Comparison of ENCODE assay signal across 8 cellular contexts in the genomic region with DNA sequence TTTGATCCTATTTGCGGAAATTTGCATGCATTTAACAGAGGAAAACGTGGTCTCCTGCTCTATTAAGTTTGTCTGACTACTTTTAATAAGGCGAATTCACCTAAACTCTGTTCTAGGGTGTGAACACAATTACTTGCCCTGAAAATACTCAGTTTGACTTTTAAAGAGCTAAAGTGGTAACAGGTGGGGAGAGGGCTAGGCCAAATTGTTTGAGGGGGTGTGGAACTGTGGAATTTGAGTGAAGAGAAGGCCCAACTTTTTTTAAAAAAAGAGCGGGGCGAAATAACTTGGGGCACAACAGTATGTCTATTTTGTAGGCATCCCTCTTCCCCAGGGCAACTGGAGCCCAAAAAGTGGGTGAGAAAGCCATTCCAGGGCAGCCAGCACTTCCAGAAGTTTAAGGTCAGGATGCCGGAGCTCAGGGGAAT. TPM values are rescaled to one million over a fixed set of nuclear protein-coding genes. Genes with fewer than 3 reads are reported as not detected.
DNase-seq lines count a peak whose midpoint lies in the region; ATAC-seq, FAIRE-seq and TF ChIP-seq lines count a peak whose summit lies in the region.

No MANE protein-coding gene starts in this region.

- 41 to 42% methylated on average over 6 of the region's 6 CpGs for WGBS in pancreas, 2 donors

- in situ Hi-C loops in G401 (cut with HindIII; ENCODE audit: low sequenced_read_pairs), result no loop called here

- H3K9ac ChIP-seq in Loucy (ENCODE audit: low read depth, low read length, poor library complexity, severe bottlenecking), result peak overlapping the region; percentile 96
- peak overlapping the region; percentile 96 for H3K9ac ChIP-seq in duodenal mucosa (ENCODE audit: low read depth in 1 of 2, low read length in 2 of 2)

- H3K9me3 ChIP-seq in Loucy (ENCODE audit: insufficient read depth, low read depth, low read length) (no peaks in the 10 kb centered on the region), duodenal mucosa (ENCODE audit: control insufficient read depth in 1 of 2, low read length in 2 of 2) (no peaks in the 10 kb centered on the region), pancreas (no peaks in the 10 kb centered on the region)

- H3K27me3 ChIP-seq in Loucy (ENCODE audit: insufficient read depth, low read length, poor library complexity, severe bottlenecking) (no peaks in the 10 kb centered on the region), duodenal mucosa (ENCODE audit: control insufficient read depth in 1 of 2, insufficient read depth in 2 of 2, low read length in 2 of 2) (no peaks in the 10 kb centered on the region), pancreas (no peaks in the 10 kb centered on the region)

- peak overlapping the region; percentile 98 for H2AFZ ChIP-seq in Loucy (ENCODE audit: low read length)

- H4K20me1 ChIP-seq in Loucy (ENCODE audit: insufficient read depth, low read length, poor library complexity, severe bottlenecking), result peaks cover 43% of the 10 kb centered on the region

- no peaks in the 10 kb centered on the region for H3K9me2 ChIP-seq in Loucy (replicated peaks; ENCODE audit: low read depth, low read length)

- ATAC-seq in GM21723 (IDR thresholded peaks at IDR 0.05; ENCODE audit: unreplicated experiment) (peak; percentile 24), pancreas (no peak)

- FAIRE-seq in pancreas (lab: Jason Lieb, UNC), result no peak

- no peak for TF ChIP-seq CTCF in Loucy (conservative IDR thresholded peaks at IDR 0.05; ENCODE audit: low read length)
- TF ChIP-seq CTCF in pancreas (IDR thresholded peaks at IDR 0.05), result no peak

- H3K4me3 ChIP-seq in Loucy (ENCODE audit: low read length, poor library complexity, severe bottlenecking) (peak overlapping the region; percentile 97), duodenal mucosa (ENCODE audit: low read depth in 1 of 2, low read length in 2 of 2) (peak overlapping the region; percentile 99 to 100), pancreas (peak overlapping the region; percentile 72 to 93 (median 88))

- H3K4me2 ChIP-seq in Loucy (ENCODE audit: low read depth, low read length, poor library complexity, severe bottlenecking), result peak overlapping the region; percentile 98

- H3K36me3 ChIP-seq in Loucy (ENCODE audit: insufficient read depth, low read length) (no peaks in the 10 kb centered on the region; the same call in 1 of the 2 replicates), duodenal mucosa (ENCODE audit: control insufficient read depth in 1 of 2, insufficient read depth in 2 of 2, low read length in 2 of 2) (no peaks in the 10 kb centered on the region), pancreas (no peaks in the 10 kb centered on the region)

- H3K4me1 ChIP-seq in Loucy (ENCODE audit: insufficient read depth, low read length, poor library complexity, severe bottlenecking), result peaks cover 38% of the 10 kb centered on the region
- H3K4me1 ChIP-seq in duodenal mucosa (ENCODE audit: control insufficient read depth in 1 of 2, insufficient read depth in 2 of 2, low read length in 2 of 2), result peaks cover 20 to 22% of the 10 kb centered on the region in 2 donors
- H3K4me1 ChIP-seq in pancreas, result peaks cover 15 to 23% (median 19%) of the 10 kb centered on the region in 3 donors

- intact Hi-C loops in pancreas (cut with DNase I), result no loop called here

- peak; percentile 5 for DNase-seq in G401 (ENCODE audit: low spot score)
- DNase-seq in pancreas, result no peak
- no peak for DNase-seq in D341Med (ENCODE audit: low spot score)
- DNase-seq in NCI-H345 (lab: John Stamatoyannopoulos, UW), result no peak
- DNase-seq in EL, result no peak

- H3F3A ChIP-seq in Loucy (ENCODE audit: low read depth), result no peaks in the 10 kb centered on the region

- H3K27ac ChIP-seq in duodenal mucosa (ENCODE audit: low read depth, low read length) (no peak overlapping the region), pancreas (peak overlapping the region; percentile 64 to 96 (median 88))

- H3K79me2 ChIP-seq in Loucy (ENCODE audit: insufficient read depth, low read length), result peaks cover 44% of the 10 kb centered on the region

RNA-seq across cellular contexts. Expression of a gene that starts 0.6 kb away (rescaled TPM):
- total RNA-seq in G401 (2014; rRNA removed; shearing (Covaris generic)), result 139 and 142 TPM in 2 replicates
- total RNA-seq in pancreas, result 10 to 100 TPM; 54.3 to 76.6 (median 59.7) TPM
- 10 to 100 TPM; 33.5 to 37.8 TPM for polyA plus RNA-seq in pancreas
